8 cellular contexts compared by ENCODE assay signal in the genomic region with DNA sequence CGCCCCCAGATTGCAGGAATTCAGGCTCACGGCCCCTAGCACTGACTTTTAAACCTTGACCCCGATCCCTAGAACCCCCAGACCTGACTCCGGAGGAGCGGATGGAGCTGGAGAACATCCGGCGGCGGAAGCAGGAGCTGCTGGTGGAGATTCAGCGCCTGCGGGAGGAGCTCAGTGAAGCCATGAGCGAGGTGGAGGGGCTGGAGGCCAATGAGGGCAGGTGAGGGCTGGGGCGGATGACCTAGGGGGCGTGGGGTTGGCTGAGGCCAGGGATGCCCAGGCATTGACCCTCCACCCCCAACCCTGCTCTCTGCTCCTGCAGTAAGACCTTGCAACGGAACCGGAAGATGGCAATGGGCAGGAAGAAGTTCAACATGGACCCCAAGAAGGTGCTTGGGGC. TPM values are rescaled to one million over a fixed set of nuclear protein-coding genes. Genes with fewer than 3 reads are reported as not detected.
DNase-seq lines count a peak whose midpoint lies in the region; ATAC-seq and TF ChIP-seq lines count a peak whose summit lies in the region.

No MANE protein-coding gene starts in this region.

- H3K27ac ChIP-seq in ascending aorta (peak overlapping the region; percentile 97 to 99), liver (ENCODE audit: low read depth in 1 of 2, low read length in 2 of 2) (no peak overlapping the region), thyroid gland (peak overlapping the region; percentile 94 to 97 (median 96))

- H3K36me3 ChIP-seq in ascending aorta = peaks cover 48 to 51% of the 10 kb centered on the region in 2 donors
- H3K36me3 ChIP-seq in liver (ENCODE audit: control insufficient read depth in 4 of 4, insufficient read depth in 3 of 4, low read depth in 1 of 4, low read length in 3 of 4) = peaks cover 10 to 29% (median 14%) of the 10 kb centered on the region in 4 donors
- peaks cover 45 to 49% of the 10 kb centered on the region in 2 donors for H3K36me3 ChIP-seq in thyroid gland

- TF ChIP-seq CTCF in ascending aorta (IDR thresholded peaks at IDR 0.05) = no peak
- no peak for TF ChIP-seq CTCF in liver (IDR thresholded peaks at IDR 0.05; ENCODE audit: low read depth, low read length, missing input control)
- TF ChIP-seq CTCF in thyroid gland (IDR thresholded peaks at IDR 0.05) = no peak

- no peaks in the 10 kb centered on the region for H3K9me3 Mint-ChIP-seq in activated CD8-positive, alpha-beta memory T cell treated with anti-CD3 and anti-CD28 coated beads, Interleukin-2, amount 10 ng/mL, durations not matched to agents 7 days and 5 days (ENCODE audit: low read depth)

- H3K27me3 Mint-ChIP-seq in activated CD8-positive, alpha-beta memory T cell treated with anti-CD3 and anti-CD28 coated beads, Interleukin-2, amount 10 ng/mL, durations not matched to agents 7 days and 5 days = no peaks in the 10 kb centered on the region

- H3K9me3 ChIP-seq in ascending aorta = no peaks in the 10 kb centered on the region
- no peaks in the 10 kb centered on the region for H3K9me3 ChIP-seq in liver (ENCODE audit: control insufficient read depth in 4 of 4, low read length in 3 of 4)
- H3K9me3 ChIP-seq in thyroid gland = no peaks in the 10 kb centered on the region

- intact Hi-C loops in ascending aorta (cut with DNase I) = no loop called here
- intact Hi-C loops in thyroid gland (cut with DNase I) = no loop called here

- peaks cover 12% of the 10 kb centered on the region for H3K36me3 Mint-ChIP-seq in activated CD8-positive, alpha-beta memory T cell treated with anti-CD3 and anti-CD28 coated beads, Interleukin-2, amount 10 ng/mL, durations not matched to agents 7 days and 5 days

- H3K9ac ChIP-seq in liver (ENCODE audit: low read depth in 1 of 2, low read length in 2 of 2) = peak overlapping the region in 1 of 2 donors; percentile 61

- no peak for TF ChIP-seq POLR2A in thyroid gland (IDR thresholded peaks at IDR 0.05)

- H3K27me3 ChIP-seq in ascending aorta (no peaks in the 10 kb centered on the region), liver (ENCODE audit: control insufficient read depth in 4 of 4, insufficient read depth in 4 of 4, low read length in 3 of 4) (no peaks in the 10 kb centered on the region), thyroid gland (no peaks in the 10 kb centered on the region)

- peak overlapping the region; percentile 83 for H3K4me3 Mint-ChIP-seq in activated CD8-positive, alpha-beta memory T cell treated with anti-CD3 and anti-CD28 coated beads, Interleukin-2, amount 10 ng/mL, durations not matched to agents 7 days and 5 days

- no peak for ATAC-seq in activated CD8-positive, alpha-beta memory T cell treated with anti-CD3 and anti-CD28 coated beads, Interleukin-2, amount 10 ng/mL, durations not matched to agents 7 days and 5 days
- no peak for ATAC-seq in HG03354 (IDR thresholded peaks at IDR 0.05; ENCODE audit: poor library complexity, severe bottlenecking, unreplicated experiment)

- CTCF ChIA-PET in activated CD8-positive, alpha-beta memory T cell treated with anti-CD3 and anti-CD28 coated beads, Interleukin-2, amount 10 ng/mL, durations not matched to agents 7 days and 5 days (lab: Charles Lee) = interaction anchor here (0.7 to 1.2 kb wide), 6 partner anchors 11 to 156 kb away, joined by 3 to 4 read pairs (median 3); a partner anchor contains a TSS

- no peak for DNase-seq in activated CD8-positive, alpha-beta memory T cell treated with anti-CD3 and anti-CD28 coated beads, Interleukin-2, amount 10 ng/mL, durations not matched to agents 7 days and 5 days
- no peak for DNase-seq in activated CD8-positive, alpha-beta memory T cell treated with anti-CD3 and anti-CD28 coated beads, Interleukin-2, amount 50 U/mL, for 48 hours
- DNase-seq in ascending aorta (ENCODE audit: low spot score in 2 of 2) = no peak
- no peak for DNase-seq in thyroid gland
- DNase-seq in HuH-7.5 (ENCODE audit: low spot score) = no peak
- no peak for DNase-seq in NCI-H526 treated with DMSO at 0.1 percent for 48 hours (lab: John Stamatoyannopoulos, UW)

- TF ChIP-seq RAD21 in liver (IDR thresholded peaks at IDR 0.05) = no peak

- H3K4me3 ChIP-seq in ascending aorta = peak overlapping the region; percentile 90 to 91
- H3K4me3 ChIP-seq in liver (ENCODE audit: low read depth in 1 of 3, low read length in 3 of 3) = peak overlapping the region in 2 of 3 donors; percentile 71 to 89
- peak overlapping the region; percentile 43 to 89 (median 75) for H3K4me3 ChIP-seq in thyroid gland (replicated peaks in 1 of 3)

- H3K4me1 ChIP-seq in ascending aorta = peaks cover 11 to 13% of the 10 kb centered on the region in 2 donors
- H3K4me1 ChIP-seq in liver (ENCODE audit: control insufficient read depth in 4 of 4, insufficient read depth in 4 of 4, low read length in 3 of 4) = peaks cover 4 to 26% (median 19%) of the 10 kb centered on the region in 4 donors
- H3K4me1 ChIP-seq in thyroid gland = peaks cover 41 to 46% of the 10 kb centered on the region in 2 donors

- peak overlapping the region; percentile 61 for H3K27ac Mint-ChIP-seq in activated CD8-positive, alpha-beta memory T cell treated with anti-CD3 and anti-CD28 coated beads, Interleukin-2, amount 10 ng/mL, durations not matched to agents 7 days and 5 days

- peaks cover 27% of the 10 kb centered on the region for H3K4me1 Mint-ChIP-seq in activated CD8-positive, alpha-beta memory T cell treated with anti-CD3 and anti-CD28 coated beads, Interleukin-2, amount 10 ng/mL, durations not matched to agents 7 days and 5 days

- 74% methylated on average over 15 of the region's 15 CpGs for WGBS in liver
- 59 to 78% methylated on average over 15 of the region's 15 CpGs for WGBS in thyroid gland, 2 donors

TF ChIP-seq in liver, 16 proteins besides CTCF, POLR2A, EP300 and RAD21:
- no peak for TF ChIP-seq FOXA1 (IDR thresholded peaks at IDR 0.05)
- TF ChIP-seq RXRA (IDR thresholded peaks at IDR 0.05) = peak in 1 of 2 donors; percentile 36
TF ChIP-seq in liver: peak in this region for 1.

RNA-seq across cellular contexts. Expression of a gene that starts 1.1 kb away (rescaled TPM):
- total RNA-seq in activated CD8-positive, alpha-beta memory T cell treated with anti-CD3 and anti-CD28 coated beads, Interleukin-2, amount 10 ng/mL, durations not matched to agents 7 days and 5 days = 10 to 100 TPM; 42.5 to 47.8 TPM
- total RNA-seq in ascending aorta (83.5 TPM), liver (10 to 100 TPM; 13.1 to 16.9 TPM), thyroid gland (100 to 1,000 TPM in 2 of 4 donors, 10 to 100 TPM in 2; 91.6 to 232 (median 139) TPM)
- 10 to 100 TPM; 13.0 to 13.2 TPM for polyA plus RNA-seq in liver

RNA-seq across cellular contexts. Expression of a gene that starts 14.9 kb away (rescaled TPM):
- total RNA-seq in activated CD8-positive, alpha-beta memory T cell treated with anti-CD3 and anti-CD28 coated beads, Interleukin-2, amount 10 ng/mL, durations not matched to agents 7 days and 5 days = 1 to 10 TPM in 1 of 2 experiments, under 1 TPM in 1; 0.85 to 1.5 TPM
- 6.1 TPM for total RNA-seq in ascending aorta
- under 1 TPM; 0.23 to 0.92 TPM for total RNA-seq in liver
- polyA plus RNA-seq in liver = under 1 TPM; 0.06 to 0.12 TPM
- total RNA-seq in thyroid gland = 1 to 10 TPM; 1.2 to 1.9 (median 1.4) TPM

RNA-seq across cellular contexts. Expression of a gene that starts 24.5 kb away (rescaled TPM):
- total RNA-seq in activated CD8-positive, alpha-beta memory T cell treated with anti-CD3 and anti-CD28 coated beads, Interleukin-2, amount 10 ng/mL, durations not matched to agents 7 days and 5 days = 10 to 100 TPM; 37.9 to 58.7 TPM
- 16.0 TPM for total RNA-seq in ascending aorta
- total RNA-seq in liver = 10 to 100 TPM in 1 of 2 donors, 1 to 10 TPM in 1; 7.1 to 31.7 TPM
- 10 to 100 TPM; 11.1 to 19.5 TPM for polyA plus RNA-seq in liver
- total RNA-seq in thyroid gland = 10 to 100 TPM; 22.4 to 40.5 (median 29.1) TPM

RNA-seq across cellular contexts. Expression of a gene that starts 41.4 kb away (rescaled TPM):
- 1 to 10 TPM; 3.5 to 5.3 TPM for total RNA-seq in activated CD8-positive, alpha-beta memory T cell treated with anti-CD3 and anti-CD28 coated beads, Interleukin-2, amount 10 ng/mL, durations not matched to agents 7 days and 5 days
- total RNA-seq in ascending aorta = 0.11 TPM
- total RNA-seq in liver = under 1 TPM in 1 of 2 donors, not detected in 1; 0.08 TPM
- under 1 TPM in 1 of 2 donors, not detected in 1; 0.08 TPM for polyA plus RNA-seq in liver
- 1 to 10 TPM; 3.0 to 7.1 (median 4.6) TPM for total RNA-seq in thyroid gland

Comparison
In these comparisons a context has a peak if more than half of its experiments do, and no peak if none do; other contexts are left out.
1. H3K27ac ChIP-seq: peak in ascending aorta (2 of 2) and thyroid gland (3 of 3); none in liver (0 of 2).
2. Peak in every context shown above with its lines, with median percentiles within 50 percentile points of each other: H3K4me3 ChIP-seq.